Comparison of ENCODE assay signal across 2 cellular contexts in the genomic region with DNA sequence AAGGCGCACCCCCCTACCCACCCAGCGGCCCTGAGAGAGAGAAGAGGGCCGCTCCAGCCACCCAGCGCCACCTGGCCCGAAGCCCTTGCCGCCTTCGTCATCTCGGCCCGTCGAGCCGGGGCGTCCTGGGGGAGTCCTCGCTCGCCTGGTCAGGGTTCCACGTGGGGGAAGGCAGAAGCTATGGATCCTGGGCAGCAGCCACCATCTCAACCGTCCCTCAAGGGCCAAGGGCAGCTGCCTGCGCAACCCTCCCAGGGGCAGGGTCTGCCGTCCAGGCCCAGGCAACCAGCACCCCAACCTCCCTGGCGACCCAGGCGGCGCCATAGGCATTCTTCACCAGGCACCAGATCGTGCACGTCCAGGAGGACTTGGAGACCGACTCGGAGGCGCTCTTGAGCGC.
TF ChIP-seq lines count a peak whose summit lies in the region.

No MANE protein-coding gene starts in this region.

TF ChIP-seq in SK-N-SH, 30 proteins besides CTCF, POLR2A, EP300 and RAD21 (continued from another document):
- TF ChIP-seq TCF12 (IDR thresholded peaks at IDR 0.05), result no peak
- TF ChIP-seq JUND (IDR thresholded peaks at IDR 0.05), result no peak
TF ChIP-seq in SK-N-SH: peak in this region for 0.

TF ChIP-seq in SK-N-SH treated with all-trans-retinoic acid at 6 μM for 48 hours, 23 proteins besides CTCF, POLR2A, EP300 and RAD21:
- TF ChIP-seq, protein P1, sequence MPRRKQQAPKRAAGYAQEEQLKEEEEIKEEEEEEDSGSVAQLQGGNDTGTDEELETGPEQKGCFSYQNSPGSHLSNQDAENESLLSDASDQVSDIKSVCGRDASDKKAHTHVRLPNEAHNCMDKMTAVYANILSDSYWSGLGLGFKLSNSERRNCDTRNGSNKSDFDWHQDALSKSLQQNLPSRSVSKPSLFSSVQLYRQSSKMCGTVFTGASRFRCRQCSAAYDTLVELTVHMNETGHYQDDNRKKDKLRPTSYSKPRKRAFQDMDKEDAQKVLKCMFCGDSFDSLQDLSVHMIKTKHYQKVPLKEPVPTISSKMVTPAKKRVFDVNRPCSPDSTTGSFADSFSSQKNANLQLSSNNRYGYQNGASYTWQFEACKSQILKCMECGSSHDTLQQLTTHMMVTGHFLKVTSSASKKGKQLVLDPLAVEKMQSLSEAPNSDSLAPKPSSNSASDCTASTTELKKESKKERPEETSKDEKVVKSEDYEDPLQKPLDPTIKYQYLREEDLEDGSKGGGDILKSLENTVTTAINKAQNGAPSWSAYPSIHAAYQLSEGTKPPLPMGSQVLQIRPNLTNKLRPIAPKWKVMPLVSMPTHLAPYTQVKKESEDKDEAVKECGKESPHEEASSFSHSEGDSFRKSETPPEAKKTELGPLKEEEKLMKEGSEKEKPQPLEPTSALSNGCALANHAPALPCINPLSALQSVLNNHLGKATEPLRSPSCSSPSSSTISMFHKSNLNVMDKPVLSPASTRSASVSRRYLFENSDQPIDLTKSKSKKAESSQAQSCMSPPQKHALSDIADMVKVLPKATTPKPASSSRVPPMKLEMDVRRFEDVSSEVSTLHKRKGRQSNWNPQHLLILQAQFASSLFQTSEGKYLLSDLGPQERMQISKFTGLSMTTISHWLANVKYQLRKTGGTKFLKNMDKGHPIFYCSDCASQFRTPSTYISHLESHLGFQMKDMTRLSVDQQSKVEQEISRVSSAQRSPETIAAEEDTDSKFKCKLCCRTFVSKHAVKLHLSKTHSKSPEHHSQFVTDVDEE (CRISPR knock-in tag; IDR thresholded peaks at IDR 0.05), result no peak
- TF ChIP-seq OSR1 (CRISPR knock-in tag; IDR thresholded peaks at IDR 0.05), result no peak
- TF ChIP-seq TOX (CRISPR knock-in tag; IDR thresholded peaks at IDR 0.05; ENCODE audit: borderline replicate concordance), result no peak
- TF ChIP-seq, protein P2, sequence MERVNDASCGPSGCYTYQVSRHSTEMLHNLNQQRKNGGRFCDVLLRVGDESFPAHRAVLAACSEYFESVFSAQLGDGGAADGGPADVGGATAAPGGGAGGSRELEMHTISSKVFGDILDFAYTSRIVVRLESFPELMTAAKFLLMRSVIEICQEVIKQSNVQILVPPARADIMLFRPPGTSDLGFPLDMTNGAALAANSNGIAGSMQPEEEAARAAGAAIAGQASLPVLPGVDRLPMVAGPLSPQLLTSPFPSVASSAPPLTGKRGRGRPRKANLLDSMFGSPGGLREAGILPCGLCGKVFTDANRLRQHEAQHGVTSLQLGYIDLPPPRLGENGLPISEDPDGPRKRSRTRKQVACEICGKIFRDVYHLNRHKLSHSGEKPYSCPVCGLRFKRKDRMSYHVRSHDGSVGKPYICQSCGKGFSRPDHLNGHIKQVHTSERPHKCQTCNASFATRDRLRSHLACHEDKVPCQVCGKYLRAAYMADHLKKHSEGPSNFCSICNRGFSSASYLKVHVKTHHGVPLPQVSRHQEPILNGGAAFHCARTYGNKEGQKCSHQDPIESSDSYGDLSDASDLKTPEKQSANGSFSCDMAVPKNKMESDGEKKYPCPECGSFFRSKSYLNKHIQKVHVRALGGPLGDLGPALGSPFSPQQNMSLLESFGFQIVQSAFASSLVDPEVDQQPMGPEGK (CRISPR knock-in tag; IDR thresholded peaks at IDR 0.05; ENCODE audit: borderline replicate concordance), result no peak
- TF ChIP-seq, protein P3, sequence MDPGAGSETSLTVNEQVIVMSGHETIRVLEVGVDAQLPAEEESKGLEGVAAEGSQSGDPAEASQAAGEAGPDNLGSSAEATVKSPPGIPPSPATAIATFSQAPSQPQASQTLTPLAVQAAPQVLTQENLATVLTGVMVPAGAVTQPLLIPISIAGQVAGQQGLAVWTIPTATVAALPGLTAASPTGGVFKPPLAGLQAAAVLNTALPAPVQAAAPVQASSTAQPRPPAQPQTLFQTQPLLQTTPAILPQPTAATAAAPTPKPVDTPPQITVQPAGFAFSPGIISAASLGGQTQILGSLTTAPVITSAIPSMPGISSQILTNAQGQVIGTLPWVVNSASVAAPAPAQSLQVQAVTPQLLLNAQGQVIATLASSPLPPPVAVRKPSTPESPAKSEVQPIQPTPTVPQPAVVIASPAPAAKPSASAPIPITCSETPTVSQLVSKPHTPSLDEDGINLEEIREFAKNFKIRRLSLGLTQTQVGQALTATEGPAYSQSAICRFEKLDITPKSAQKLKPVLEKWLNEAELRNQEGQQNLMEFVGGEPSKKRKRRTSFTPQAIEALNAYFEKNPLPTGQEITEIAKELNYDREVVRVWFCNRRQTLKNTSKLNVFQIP (CRISPR knock-in tag; IDR thresholded peaks at IDR 0.05; ENCODE audit: borderline replicate concordance, low read depth), result no peak
- TF ChIP-seq GLIS3 (CRISPR knock-in tag; IDR thresholded peaks at IDR 0.05), result no peak
- TF ChIP-seq ZNF70 (CRISPR knock-in tag; IDR thresholded peaks at IDR 0.05), result no peak
- TF ChIP-seq RARB (CRISPR knock-in tag; IDR thresholded peaks at IDR 0.05), result no peak
- TF ChIP-seq ZC3H10 (CRISPR knock-in tag; IDR thresholded peaks at IDR 0.05), result no peak
